8 cellular contexts compared by ENCODE assay signal in genomic region chr1:101239095-101240040, GRCh38. TPM values are rescaled to one million over a fixed set of nuclear protein-coding genes. Genes with fewer than 3 reads are reported as not detected.
DNase-seq lines count a peak whose midpoint lies in the region; ATAC-seq, FAIRE-seq and TF ChIP-seq lines count a peak whose summit lies in the region.

No MANE protein-coding gene starts in this region.

- peak overlapping the region in 5 of 10 experiments; percentile 65 to 81 (median 80); a peak in 5 of 20 replicates for H3K4me3 ChIP-seq in BLaER1 treated with 17β-estradiol and CSF1 and Interleukin-3, amounts not matched to agents 10 nM and 100 nM
- H3K4me3 ChIP-seq in cardiac fibroblast (replicated peaks in 1 of 2; ENCODE audit: low read depth in 2 of 2, low read length in 2 of 2) (peak overlapping the region; percentile 8 to 15), osteoblast (ENCODE audit: insufficient read depth, low read length) (no peak overlapping the region)

- H3K27ac ChIP-seq in BLaER1 treated with 17β-estradiol and CSF1 and Interleukin-3, amounts not matched to agents 10 nM and 100 nM, result peak overlapping the region in 1 of 11 experiments; percentile 47; a peak in 1 of 22 replicates
- H3K27ac ChIP-seq in osteoblast (ENCODE audit: low read depth, low read length), result no peak overlapping the region

- FAIRE-seq in urothelium cell line (lab: Jason Lieb, UNC), result no peak

- ATAC-seq in GM19467 (IDR thresholded peaks at IDR 0.05; ENCODE audit: unreplicated experiment) (no peak), HG02938 (IDR thresholded peaks at IDR 0.05; ENCODE audit: unreplicated experiment) (no peak)

- peaks cover 10 to 50% (median 33%) of the 10 kb centered on the region in 11 experiments for H3K36me3 ChIP-seq in BLaER1 treated with 17β-estradiol and CSF1 and Interleukin-3, amounts not matched to agents 10 nM and 100 nM
- peaks cover 9% of the 10 kb centered on the region for H3K36me3 ChIP-seq in osteoblast (ENCODE audit: insufficient read depth, low read length)

- H3K4me3 Mint-ChIP-seq in T-helper 1 cell treated with Interleukin-12 subunit alpha and Interleukin-12 subunit beta and Interleukin-4 antibody, amounts not matched to agents 30 μg/mL and 1 μg/mL, for 36 hours, result peak overlapping the region; percentile 98

- H3K4me1 ChIP-seq in BLaER1 treated with 17β-estradiol and CSF1 and Interleukin-3, amounts not matched to agents 10 nM and 100 nM, result peaks cover 30 to 54% (median 42%) of the 10 kb centered on the region in 10 experiments
- H3K4me1 ChIP-seq in osteoblast (ENCODE audit: insufficient read depth, low read length), result peaks cover 19% of the 10 kb centered on the region

- peaks cover 0 to 38% (median 35%) of the 10 kb centered on the region in 11 experiments; a peak in 20 of 22 replicates for H3K27me3 ChIP-seq in BLaER1 treated with 17β-estradiol and CSF1 and Interleukin-3, amounts not matched to agents 10 nM and 100 nM
- H3K27me3 ChIP-seq in osteoblast (ENCODE audit: insufficient read depth, low read length), result no peaks in the 10 kb centered on the region

- peaks cover 0 to 34% (median 10%) of the 10 kb centered on the region in 11 experiments; a peak in 8 of 22 replicates for H4K20me1 ChIP-seq in BLaER1 treated with 17β-estradiol and CSF1 and Interleukin-3, amounts not matched to agents 10 nM and 100 nM
- H4K20me1 ChIP-seq in osteoblast (ENCODE audit: insufficient read depth, low read length), result peaks cover 4% of the 10 kb centered on the region

- TF ChIP-seq CTCF in cardiac fibroblast (IDR thresholded peaks at IDR 0.05; ENCODE audit: low read depth, low read length) (no peak), osteoblast (IDR thresholded peaks at IDR 0.05; ENCODE audit: extremely low read depth, low read depth, low read length) (no peak)

- no peak for DNase-seq in cardiac fibroblast (ENCODE audit: low read depth in 2 of 2)
- no peak for DNase-seq in osteoblast (ENCODE audit: insufficient read length, low spot score, missing footprints)
- DNase-seq in NAMALWA (ENCODE audit: low spot score), result no peak
- DNase-seq in urothelium cell line (ENCODE audit: low spot score), result no peak

- no peaks in the 10 kb centered on the region for H3K9me3 Mint-ChIP-seq in T-helper 1 cell treated with Interleukin-12 subunit alpha and Interleukin-12 subunit beta and Interleukin-4 antibody, amounts not matched to agents 30 μg/mL and 1 μg/mL, for 36 hours

- peak overlapping the region in 4 of 11 experiments; percentile 71 to 84 (median 74); a peak in 6 of 22 replicates for H3K9ac ChIP-seq in BLaER1 treated with 17β-estradiol and CSF1 and Interleukin-3, amounts not matched to agents 10 nM and 100 nM

- H3K9me3 ChIP-seq in BLaER1 treated with 17β-estradiol and CSF1 and Interleukin-3, amounts not matched to agents 10 nM and 100 nM (replicated peaks in 1 of 11), result peaks cover 0 to 7% (median 0%) of the 10 kb centered on the region in 11 experiments; a peak in 2 of 22 replicates
- H3K9me3 ChIP-seq in osteoblast (ENCODE audit: low read depth, low read length), result no peaks in the 10 kb centered on the region

- peak overlapping the region; percentile 85 for H3K27ac Mint-ChIP-seq in T-helper 1 cell treated with Interleukin-12 subunit alpha and Interleukin-12 subunit beta and Interleukin-4 antibody, amounts not matched to agents 30 μg/mL and 1 μg/mL, for 36 hours

- peaks cover 39% of the 10 kb centered on the region for H3K4me1 Mint-ChIP-seq in T-helper 1 cell treated with Interleukin-12 subunit alpha and Interleukin-12 subunit beta and Interleukin-4 antibody, amounts not matched to agents 30 μg/mL and 1 μg/mL, for 36 hours (ENCODE audit: low read depth)

- H3K36me3 Mint-ChIP-seq in T-helper 1 cell treated with Interleukin-12 subunit alpha and Interleukin-12 subunit beta and Interleukin-4 antibody, amounts not matched to agents 30 μg/mL and 1 μg/mL, for 36 hours (ENCODE audit: low read depth), result peaks cover 60% of the 10 kb centered on the region

- no peaks in the 10 kb centered on the region for H3K79me2 ChIP-seq in osteoblast (ENCODE audit: insufficient read depth, low read length)

- H2AFZ ChIP-seq in osteoblast (ENCODE audit: low read length), result no peak overlapping the region

- no peaks in the 10 kb centered on the region for H3K27me3 Mint-ChIP-seq in T-helper 1 cell treated with Interleukin-12 subunit alpha and Interleukin-12 subunit beta and Interleukin-4 antibody, amounts not matched to agents 30 μg/mL and 1 μg/mL, for 36 hours (ENCODE audit: low read depth)

- H3K4me2 ChIP-seq in BLaER1 treated with 17β-estradiol and CSF1 and Interleukin-3, amounts not matched to agents 10 nM and 100 nM, result peak overlapping the region; percentile 80 to 98 (median 95)
- peak overlapping the region; percentile 99 for H3K4me2 ChIP-seq in osteoblast (ENCODE audit: insufficient read depth, low read length)

RNA-seq across cellular contexts. Expression of gene S1PR1, which starts 2.5 kb away (rescaled TPM):
- 25.7 and 27.1 TPM in 2 replicates for total RNA-seq in osteoblast
